ENCODE assay signal across 2 cellular contexts in the genomic region with DNA sequence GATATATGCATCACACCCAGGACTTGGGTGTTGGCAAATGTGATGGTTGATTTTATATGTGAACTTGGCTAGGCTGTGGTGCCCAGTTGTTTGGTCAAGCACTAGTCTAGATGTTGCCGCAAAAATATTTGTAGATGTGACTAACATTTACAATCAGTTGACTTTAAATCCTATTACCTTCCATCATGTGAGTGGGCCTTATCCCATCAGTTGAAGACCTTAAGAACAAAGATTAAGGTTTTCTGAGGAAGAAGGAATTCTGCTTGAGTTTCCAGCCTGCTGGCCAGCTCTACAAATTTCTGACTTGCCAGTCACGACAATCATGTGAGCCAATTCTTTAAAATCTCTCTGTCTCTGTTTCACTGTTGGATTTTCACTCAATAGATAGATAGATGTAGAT.
A peak's percentile ranks its signal among the peaks of the same experiment; 100 is the strongest.
TF ChIP-seq lines count a peak whose summit lies in the region.

No MANE protein-coding gene starts in this region.

TF ChIP-seq in HEK293, 187 proteins besides CTCF, POLR2A, EP300 and RAD21:
- TF ChIP-seq ZNF214 (tag by site-specific recombination; IDR thresholded peaks at IDR 0.05; ENCODE audit: borderline replicate concordance) (no peak), GLIS1 (tag by site-specific recombination; IDR thresholded peaks at IDR 0.05) (no peak), ZNF10 (tag by site-specific recombination; IDR thresholded peaks at IDR 0.05) (peak; percentile 70; the same call in 1 of the 2 replicates), ZNF157 (tag by site-specific recombination; IDR thresholded peaks at IDR 0.05) (no peak), ZNF677 (tag by site-specific recombination; IDR thresholded peaks at IDR 0.05) (no peak), ZNF221 (tag by site-specific recombination; IDR thresholded peaks at IDR 0.05; ENCODE audit: borderline replicate concordance) (no peak), ZNF202 (tag by site-specific recombination; IDR thresholded peaks at IDR 0.05; ENCODE audit: borderline replicate concordance) (no peak)

TF ChIP-seq in K562, 482 proteins besides CTCF, POLR2A, EP300 and RAD21:
- TF ChIP-seq STAT5B (CRISPR knock-in tag; IDR thresholded peaks at IDR 0.05) = no peak
- TF ChIP-seq ZNF445 (CRISPR knock-in tag; IDR thresholded peaks at IDR 0.05; ENCODE audit: low read depth) = no peak
- no peak for TF ChIP-seq ZFX (CRISPR knock-in tag; IDR thresholded peaks at IDR 0.05)
- TF ChIP-seq RAD51 (IDR thresholded peaks at IDR 0.05; ENCODE audit: borderline replicate concordance, low read depth) = no peak
- TF ChIP-seq ZNF354B (CRISPR knock-in tag; IDR thresholded peaks at IDR 0.05) = no peak
- no peak for TF ChIP-seq EP400 (IDR thresholded peaks at IDR 0.05)
- TF ChIP-seq ZNF561 (CRISPR knock-in tag; conservative IDR thresholded peaks at IDR 0.05) = no peak
- TF ChIP-seq, protein P1, sequence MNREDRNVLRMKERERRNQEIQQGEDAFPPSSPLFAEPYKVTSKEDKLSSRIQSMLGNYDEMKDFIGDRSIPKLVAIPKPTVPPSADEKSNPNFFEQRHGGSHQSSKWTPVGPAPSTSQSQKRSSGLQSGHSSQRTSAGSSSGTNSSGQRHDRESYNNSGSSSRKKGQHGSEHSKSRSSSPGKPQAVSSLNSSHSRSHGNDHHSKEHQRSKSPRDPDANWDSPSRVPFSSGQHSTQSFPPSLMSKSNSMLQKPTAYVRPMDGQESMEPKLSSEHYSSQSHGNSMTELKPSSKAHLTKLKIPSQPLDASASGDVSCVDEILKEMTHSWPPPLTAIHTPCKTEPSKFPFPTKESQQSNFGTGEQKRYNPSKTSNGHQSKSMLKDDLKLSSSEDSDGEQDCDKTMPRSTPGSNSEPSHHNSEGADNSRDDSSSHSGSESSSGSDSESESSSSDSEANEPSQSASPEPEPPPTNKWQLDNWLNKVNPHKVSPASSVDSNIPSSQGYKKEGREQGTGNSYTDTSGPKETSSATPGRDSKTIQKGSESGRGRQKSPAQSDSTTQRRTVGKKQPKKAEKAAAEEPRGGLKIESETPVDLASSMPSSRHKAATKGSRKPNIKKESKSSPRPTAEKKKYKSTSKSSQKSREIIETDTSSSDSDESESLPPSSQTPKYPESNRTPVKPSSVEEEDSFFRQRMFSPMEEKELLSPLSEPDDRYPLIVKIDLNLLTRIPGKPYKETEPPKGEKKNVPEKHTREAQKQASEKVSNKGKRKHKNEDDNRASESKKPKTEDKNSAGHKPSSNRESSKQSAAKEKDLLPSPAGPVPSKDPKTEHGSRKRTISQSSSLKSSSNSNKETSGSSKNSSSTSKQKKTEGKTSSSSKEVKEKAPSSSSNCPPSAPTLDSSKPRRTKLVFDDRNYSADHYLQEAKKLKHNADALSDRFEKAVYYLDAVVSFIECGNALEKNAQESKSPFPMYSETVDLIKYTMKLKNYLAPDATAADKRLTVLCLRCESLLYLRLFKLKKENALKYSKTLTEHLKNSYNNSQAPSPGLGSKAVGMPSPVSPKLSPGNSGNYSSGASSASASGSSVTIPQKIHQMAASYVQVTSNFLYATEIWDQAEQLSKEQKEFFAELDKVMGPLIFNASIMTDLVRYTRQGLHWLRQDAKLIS (CRISPR knock-in tag; IDR thresholded peaks at IDR 0.05) = no peak
- no peak for TF ChIP-seq TFAM (CRISPR knock-in tag; conservative IDR thresholded peaks at IDR 0.05)
